Comparison of ENCODE assay signal across 19 cellular contexts in the genomic region with DNA sequence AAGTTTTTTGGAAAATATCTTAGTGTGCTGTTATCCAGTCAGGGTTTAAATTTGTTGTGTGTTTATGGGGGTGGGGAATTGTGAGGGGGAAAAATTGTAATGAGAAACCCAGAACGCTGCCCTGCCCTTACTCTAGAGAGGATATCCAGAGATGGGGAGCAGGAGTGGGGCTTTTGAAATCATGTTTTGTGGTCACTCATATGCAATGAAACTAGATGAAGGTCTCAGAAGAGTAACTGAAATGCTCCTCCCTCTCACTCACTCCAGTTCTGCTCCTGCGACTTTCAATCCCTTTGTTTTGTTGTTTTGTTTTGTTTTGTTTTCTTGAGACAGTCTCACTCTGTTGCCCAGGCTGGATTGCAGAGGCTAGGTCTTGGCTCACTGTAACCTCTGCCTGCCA.
"Had no signal": no experiment of that assay in that cellular context is flagged by ENCODE, and none has a peak within 500 bp of the region (broad histone marks: within the 10 kb centered on the region; RNA-seq: fewer than 3 reads in every experiment).

No MANE protein-coding gene starts in this region.

- ATAC-seq: effector memory CD8-positive, alpha-beta T cell; gastrocnemius medialis; left cardiac atrium; lower lobe of right lung; natural killer cell treated with Interleukin-12 subunit alpha and Interleukin-12 subunit beta and Interleukin-15 and Interleukin-18, amount 100 ng/mL, for 72 hours; right cardiac atrium had no signal

- H3K27me3 ChIP-seq: neural progenitor cell, ovary had no signal

- H3K4me3 ChIP-seq: esophagus muscularis mucosa, gastrocnemius medialis, left ventricle myocardium inferior, lower lobe of right lung, neural progenitor cell, ovary had no signal

- H3K9me3 Mint-ChIP-seq: effector memory CD8-positive, alpha-beta T cell; immature natural killer cell; memory B cell; natural killer cell treated with Interleukin-12 subunit alpha and Interleukin-12 subunit beta and Interleukin-15 and Interleukin-18, amount 100 ng/mL, for 72 hours; neural progenitor cell had no signal

- H3K4me3 Mint-ChIP-seq: effector memory CD8-positive, alpha-beta T cell; immature natural killer cell; memory B cell; natural killer cell treated with Interleukin-12 subunit alpha and Interleukin-12 subunit beta and Interleukin-15 and Interleukin-18, amount 100 ng/mL, for 72 hours; neural progenitor cell had no signal

- H3K36me3 Mint-ChIP-seq: immature natural killer cell; memory B cell; natural killer cell treated with Interleukin-12 subunit alpha and Interleukin-12 subunit beta and Interleukin-15 and Interleukin-18, amount 100 ng/mL, for 72 hours; neural progenitor cell had no signal

- H3K4me1 Mint-ChIP-seq: immature natural killer cell, memory B cell, neural progenitor cell had no signal

- H3K27ac Mint-ChIP-seq: effector memory CD8-positive, alpha-beta T cell; immature natural killer cell; memory B cell; natural killer cell treated with Interleukin-12 subunit alpha and Interleukin-12 subunit beta and Interleukin-15 and Interleukin-18, amount 100 ng/mL, for 72 hours; neural progenitor cell had no signal

- DNase-seq: effector memory CD8-positive, alpha-beta T cell; gastrocnemius medialis; immature natural killer cell; left cardiac atrium; left ventricle myocardium inferior; lower lobe of right lung; midbrain; nucleus accumbens; ovary; right cardiac atrium; small intestine; stimulated activated CD4-positive, alpha-beta T cell treated with anti-CD3 and anti-CD28 coated beads, Interleukin-12 subunit alpha, Interleukin-12 subunit beta, amount 100 ng/mL, for 4 hours; stimulated activated naive CD4-positive, alpha-beta T cell treated with Interleukin-2 at 50 U/mL for 16 hours; trophoblast cell had no signal

- H3K27ac ChIP-seq: epithelial cell of prostate, esophagus muscularis mucosa, gastrocnemius medialis, left ventricle myocardium inferior, lower lobe of right lung, neural progenitor cell, ovary had no signal
